18 cellular contexts compared by ENCODE assay signal in genomic region chr18:66316708-66317107, GRCh38.
"Had no signal": no experiment of that assay in that cellular context is flagged by ENCODE, and none has a peak within 500 bp of the region (broad histone marks: within the 10 kb centered on the region; RNA-seq: fewer than 3 reads in every experiment).

No MANE protein-coding gene starts in this region.

- H3K9me3 Mint-ChIP-seq: activated CD4-positive, alpha-beta T cell treated with anti-CD3 and anti-CD28 coated beads, Interleukin-2, amount 10 ng/mL, durations not matched to agents 7 days and 5 days; brain; stimulated activated naive B cell treated with anti-CD40 and anti-IgM and Interleukin-4, amounts not matched to agents 10 μg/mL and 1 μg/mL and 100 μg/mL, for 72 hours had no signal

- H3K27ac Mint-ChIP-seq: activated CD4-positive, alpha-beta T cell treated with anti-CD3 and anti-CD28 coated beads, Interleukin-2, amount 10 ng/mL, durations not matched to agents 7 days and 5 days; activated naive CD8-positive, alpha-beta T cell; brain; natural killer cell treated with Interleukin-12 subunit alpha and Interleukin-12 subunit beta and Interleukin-15 and Interleukin-18, amount 100 ng/mL, for 72 hours; stimulated activated naive B cell treated with anti-CD40 and anti-IgM and Interleukin-4, amounts not matched to agents 10 μg/mL and 1 μg/mL and 100 μg/mL, for 72 hours had no signal

- H3K27me3 ChIP-seq: left lung, transverse colon had no signal

- H3K4me1 ChIP-seq: left lung, transverse colon had no signal

- ATAC-seq: left lung; natural killer cell treated with Interleukin-12 subunit alpha and Interleukin-12 subunit beta and Interleukin-15 and Interleukin-18, amount 100 ng/mL, for 72 hours; stimulated activated naive B cell treated with anti-CD40 and anti-IgM and Interleukin-4, amounts not matched to agents 10 μg/mL and 1 μg/mL and 100 μg/mL, for 72 hours had no signal

- FAIRE-seq: frontal cortex, keratinocyte had no signal

- H3K27me3 Mint-ChIP-seq: activated CD4-positive, alpha-beta T cell treated with anti-CD3 and anti-CD28 coated beads, Interleukin-2, amount 10 ng/mL, durations not matched to agents 7 days and 5 days; activated naive CD8-positive, alpha-beta T cell; brain; central memory CD8-positive, alpha-beta T cell; natural killer cell treated with Interleukin-12 subunit alpha and Interleukin-12 subunit beta and Interleukin-15 and Interleukin-18, amount 100 ng/mL, for 72 hours; stimulated activated naive B cell treated with anti-CD40 and anti-IgM and Interleukin-4, amounts not matched to agents 10 μg/mL and 1 μg/mL and 100 μg/mL, for 72 hours had no signal

- H3K4me3 ChIP-seq: left lung, transverse colon had no signal

- H3K4me1 Mint-ChIP-seq: activated CD4-positive, alpha-beta T cell treated with anti-CD3 and anti-CD28 coated beads, Interleukin-2, amount 10 ng/mL, durations not matched to agents 7 days and 5 days; central memory CD8-positive, alpha-beta T cell; stimulated activated naive B cell treated with anti-CD40 and anti-IgM and Interleukin-4, amounts not matched to agents 10 μg/mL and 1 μg/mL and 100 μg/mL, for 72 hours had no signal

- H3K27ac ChIP-seq: left lung, transverse colon had no signal

- H3K9me3 ChIP-seq: left lung, transverse colon had no signal

- H3K36me3 ChIP-seq: left lung, transverse colon had no signal

- H3K36me3 Mint-ChIP-seq: activated naive CD8-positive, alpha-beta T cell; brain; natural killer cell treated with Interleukin-12 subunit alpha and Interleukin-12 subunit beta and Interleukin-15 and Interleukin-18, amount 100 ng/mL, for 72 hours; stimulated activated naive B cell treated with anti-CD40 and anti-IgM and Interleukin-4, amounts not matched to agents 10 μg/mL and 1 μg/mL and 100 μg/mL, for 72 hours had no signal

- H3K4me3 Mint-ChIP-seq: activated CD4-positive, alpha-beta T cell treated with anti-CD3 and anti-CD28 coated beads, Interleukin-2, amount 10 ng/mL, durations not matched to agents 7 days and 5 days; activated naive CD8-positive, alpha-beta T cell; brain; central memory CD8-positive, alpha-beta T cell; natural killer cell treated with Interleukin-12 subunit alpha and Interleukin-12 subunit beta and Interleukin-15 and Interleukin-18, amount 100 ng/mL, for 72 hours; stimulated activated naive B cell treated with anti-CD40 and anti-IgM and Interleukin-4, amounts not matched to agents 10 μg/mL and 1 μg/mL and 100 μg/mL, for 72 hours had no signal

- DNase-seq: activated CD4-positive, alpha-beta T cell treated with anti-CD3 and anti-CD28 coated beads, Interleukin-2, amount 10 ng/mL, durations not matched to agents 7 days and 5 days; activated CD8-positive, alpha-beta memory T cell treated with anti-CD3 and anti-CD28 coated beads for 24 hours; activated gamma-delta T cell treated with Interleukin-2 at 50 U/mL for 16 hours; amniotic stem cell; cortex of kidney; effector CD8-positive, alpha-beta T cell; head of caudate nucleus; left lung; mammary epithelial cell; stimulated activated naive B cell treated with anti-CD40 and anti-IgM and Interleukin-4, amounts not matched to agents 10 μg/mL and 1 μg/mL and 100 μg/mL, for 72 hours; substantia nigra; transverse colon had no signal
